ENCODE assay signal across 14 cellular contexts in the genomic region with DNA sequence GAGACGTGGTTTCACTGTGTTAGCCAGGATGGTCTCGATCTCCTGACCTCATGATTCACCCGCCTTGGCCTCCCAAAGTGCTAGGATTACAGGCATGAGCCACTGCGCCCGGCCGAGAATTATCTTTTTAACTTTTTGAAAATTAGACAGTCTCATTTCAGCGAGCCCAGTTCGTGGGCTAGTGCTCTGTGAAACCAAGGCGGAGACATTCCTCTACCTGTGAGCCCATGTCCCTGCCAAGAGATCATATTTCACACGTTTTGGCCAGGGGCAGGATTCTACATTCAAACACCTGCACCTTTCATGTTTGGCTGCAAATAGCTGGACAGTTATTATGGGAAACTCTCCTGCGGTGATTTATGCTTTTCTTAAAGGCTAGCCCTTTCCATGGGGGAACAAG.
"Had no signal": no experiment of that assay in that cellular context is flagged by ENCODE, and none has a peak within 500 bp of the region (broad histone marks: within the 10 kb centered on the region; RNA-seq: fewer than 3 reads in every experiment).

No MANE protein-coding gene starts in this region.

- H3K4me3 ChIP-seq: heart left ventricle, neural progenitor cell, ovary had no signal

- H3K27ac ChIP-seq: heart left ventricle, neural progenitor cell, ovary had no signal

- H3K4me3 Mint-ChIP-seq: activated CD4-positive, alpha-beta T cell treated with anti-CD3 and anti-CD28 coated beads for 36 hours; activated CD8-positive, alpha-beta T cell treated with anti-CD3 and anti-CD28 coated beads for 36 hours; activated naive CD8-positive, alpha-beta T cell treated with anti-CD3 and anti-CD28 coated beads, Interleukin-2, amount 50 U/mL, for 24 hours; activated T-helper 1 cell treated with anti-CD3 and anti-CD28 coated beads, Interleukin-12 subunit alpha, Interleukin-12 subunit beta, Interleukin-2, Interleukin-4 antibody, amounts not matched to agents 30 ng/mL and 10 ng/mL and 1 ng/mL, durations not matched to agents 14 hours and 24 hours and 36 hours; neural progenitor cell had no signal

- ATAC-seq: activated CD8-positive, alpha-beta T cell treated with anti-CD3 and anti-CD28 coated beads for 36 hours; heart left ventricle; left ventricle myocardium superior had no signal

- H3K4me2 ChIP-seq: neural progenitor cell had no signal

- H3K9me3 Mint-ChIP-seq: activated CD8-positive, alpha-beta T cell treated with anti-CD3 and anti-CD28 coated beads for 36 hours; activated naive CD8-positive, alpha-beta T cell treated with anti-CD3 and anti-CD28 coated beads, Interleukin-2, amount 50 U/mL, for 24 hours; activated T-helper 1 cell treated with anti-CD3 and anti-CD28 coated beads, Interleukin-12 subunit alpha, Interleukin-12 subunit beta, Interleukin-2, Interleukin-4 antibody, amounts not matched to agents 30 ng/mL and 10 ng/mL and 1 ng/mL, durations not matched to agents 14 hours and 24 hours and 36 hours had no signal

- H3K27me3 ChIP-seq: heart left ventricle, neural progenitor cell, ovary had no signal

- H3K27me3 Mint-ChIP-seq: activated CD4-positive, alpha-beta T cell treated with anti-CD3 and anti-CD28 coated beads for 36 hours; activated CD8-positive, alpha-beta T cell treated with anti-CD3 and anti-CD28 coated beads for 36 hours; activated naive CD8-positive, alpha-beta T cell treated with anti-CD3 and anti-CD28 coated beads, Interleukin-2, amount 50 U/mL, for 24 hours had no signal

- H3K9ac ChIP-seq: neural progenitor cell had no signal

- DNase-seq: activated CD4-positive, alpha-beta T cell treated with anti-CD3 and anti-CD28 coated beads for 36 hours; activated CD8-positive, alpha-beta T cell treated with anti-CD3 and anti-CD28 coated beads for 36 hours; activated naive CD4-positive, alpha-beta T cell treated with Interleukin-2 at 50 U/mL for 16 hours; activated naive CD8-positive, alpha-beta T cell treated with anti-CD3 and anti-CD28 coated beads, Interleukin-2, amount 50 U/mL, for 24 hours; foreskin melanocyte; heart left ventricle; left ventricle myocardium superior; mesendoderm; ovary; stimulated activated CD4-positive, alpha-beta T cell treated with anti-CD3 and anti-CD28 coated beads, Interleukin-4, amount 100 ng/mL, for 1 hour; stimulated activated CD8-positive, alpha-beta memory T cell treated with anti-CD3 and anti-CD28 coated beads, Interleukin-4, amount 100 ng/mL, for 48 hours; stimulated activated naive CD8-positive, alpha-beta T cell treated with anti-CD3 and anti-CD28 coated beads, Interleukin-15, Interleukin-2, amounts not matched to agents 100 U/mL and 50 U/mL, for 24 hours had no signal

- H2AFZ ChIP-seq: neural progenitor cell had no signal

- H3K27ac Mint-ChIP-seq: activated CD4-positive, alpha-beta T cell treated with anti-CD3 and anti-CD28 coated beads for 36 hours; activated CD8-positive, alpha-beta T cell treated with anti-CD3 and anti-CD28 coated beads for 36 hours; activated T-helper 1 cell treated with anti-CD3 and anti-CD28 coated beads, Interleukin-12 subunit alpha, Interleukin-12 subunit beta, Interleukin-2, Interleukin-4 antibody, amounts not matched to agents 30 ng/mL and 10 ng/mL and 1 ng/mL, durations not matched to agents 14 hours and 24 hours and 36 hours had no signal

- H3K36me3 ChIP-seq: neural progenitor cell, ovary had no signal

- H3K9me3 ChIP-seq: heart left ventricle, ovary had no signal
